Comparison of ENCODE assay signal across 1 cellular context in genomic region chr6:158717341-158718328, GRCh38.
TF ChIP-seq lines count a peak whose summit lies in the region.

No MANE protein-coding gene starts in this region.

TF ChIP-seq in K562, 482 proteins besides CTCF, POLR2A, EP300 and RAD21 (continued from another document):
- TF ChIP-seq DEAF1 (CRISPR knock-in tag; IDR thresholded peaks at IDR 0.05) (no peak), MLLT1 (IDR thresholded peaks at IDR 0.05) (no peak)
